15 cellular contexts compared by ENCODE assay signal in the genomic region with DNA sequence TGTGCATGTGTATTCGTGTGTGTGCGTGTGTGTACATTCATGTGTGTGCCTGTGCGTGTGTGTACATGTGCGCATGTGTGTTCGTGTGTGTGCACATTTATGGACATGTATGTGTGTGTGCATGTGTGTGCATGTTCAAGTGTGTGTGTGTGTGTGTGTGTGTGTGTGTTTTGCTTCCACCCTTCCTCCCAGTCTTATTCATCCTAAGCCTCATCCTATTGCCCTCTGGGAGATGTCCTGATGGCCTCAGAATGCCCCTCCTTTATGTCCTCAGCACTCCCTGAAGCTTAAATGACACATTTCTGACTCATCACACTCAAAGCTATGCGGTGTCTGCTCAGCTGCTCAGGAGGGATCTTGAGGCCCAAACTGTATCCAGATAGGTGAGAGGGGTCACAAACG.
DNase-seq lines count a peak whose midpoint lies in the region; ATAC-seq, FAIRE-seq and TF ChIP-seq lines count a peak whose summit lies in the region.
"Had no signal": no experiment of that assay in that cellular context is flagged by ENCODE, and none has a peak within 500 bp of the region (broad histone marks: within the 10 kb centered on the region; RNA-seq: fewer than 3 reads in every experiment).

No MANE protein-coding gene starts in this region.

- TF ChIP-seq CTCF in HepG2 (CRISPR knock-in tag; IDR thresholded peaks at IDR 0.05) (no peak), right lobe of liver (IDR thresholded peaks at IDR 0.05) (no peak), thyroid gland (IDR thresholded peaks at IDR 0.05) (no peak), Calu3 (IDR thresholded peaks at IDR 0.05; ENCODE audit: unreplicated experiment) (no peak)

- H3K27me3 Mint-ChIP-seq in Calu3 (ENCODE audit: unreplicated experiment): peaks cover 13% of the 10 kb centered on the region

- H3K9me3 ChIP-seq in HepG2 (ENCODE audit: low read length): no peaks in the 10 kb centered on the region
- H3K9me3 ChIP-seq in right lobe of liver: no peaks in the 10 kb centered on the region
- H3K9me3 ChIP-seq in SJCRH30 (replicated peaks): no peaks in the 10 kb centered on the region
- H3K9me3 ChIP-seq in thyroid gland: no peaks in the 10 kb centered on the region
- H3K9me3 ChIP-seq: pancreas, suprapubic skin had no signal

- ATAC-seq in HepG2: no peak
- ATAC-seq in right lobe of liver: no peak
- ATAC-seq: activated CD8-positive, alpha-beta T cell treated with anti-CD3 and anti-CD28 coated beads for 36 hours; pancreas had no signal

- H3K27me3 ChIP-seq in HepG2 (ENCODE audit: control insufficient read depth in 1 of 2, insufficient read depth in 2 of 2, low read length in 2 of 2) (peaks cover 2 to 51% of the 10 kb centered on the region in 2 experiments; a peak in 4 of 5 replicates), right lobe of liver (no peaks in the 10 kb centered on the region), SJCRH30 (peaks cover 8% of the 10 kb centered on the region; the same call in 1 of the 2 replicates), thyroid gland (no peaks in the 10 kb centered on the region)
- H3K27me3 ChIP-seq: pancreas had no signal

- intact Hi-C loops in HepG2 (cut with micrococcal nuclease; ENCODE audit: unreplicated experiment) (no loop called here), right lobe of liver (cut with DNase I) (no loop called here), thyroid gland (cut with DNase I) (no loop called here), Calu3 (cut with micrococcal nuclease; ENCODE audit: unreplicated experiment) (no loop called here)

- no peaks in the 10 kb centered on the region for H3K36me3 Mint-ChIP-seq in Calu3 (ENCODE audit: insufficient read depth, unreplicated experiment)

- WGBS in HepG2 (ENCODE audit: low lambda C conversion rate): 55% methylated on average over 7 of the region's 7 CpGs
- 64% methylated on average over 7 of the region's 7 CpGs for WGBS in right lobe of liver (ENCODE audit: insufficient coverage, low coverage, low lambda C conversion rate, missing lambda C conversion rate)
- WGBS in thyroid gland, 2 donors: 71 to 80% methylated on average over 7 of the region's 7 CpGs

- POLR2A ChIA-PET in HepG2 (lab: Yijun Ruan, JAX): no interaction called here

- TF ChIP-seq RAD21 in HepG2 (CRISPR knock-in tag; IDR thresholded peaks at IDR 0.05): no peak

- CTCF ChIA-PET in HepG2 (lab: Yijun Ruan, JAX; ENCODE audit: low intra/inter-chr PET ratio, low total read pairs): no interaction called here
- CTCF ChIA-PET in Calu3 (lab: Charles Lee): interaction anchor here (1.4 kb wide), 1 partner anchor 10 kb away, joined by 4 read pairs; no protein-coding TSS in a partner anchor

- H3K79me2 ChIP-seq in HepG2 (ENCODE audit: insufficient read depth, low read length): no peaks in the 10 kb centered on the region

- no peak overlapping the region for H3K27ac Mint-ChIP-seq in Calu3 (ENCODE audit: unreplicated experiment)
- H3K27ac Mint-ChIP-seq: activated CD8-positive, alpha-beta T cell treated with anti-CD3 and anti-CD28 coated beads for 36 hours had no signal

- no peaks in the 10 kb centered on the region for H3K9me3 Mint-ChIP-seq in Calu3 (ENCODE audit: low read depth, unreplicated experiment)
- H3K9me3 Mint-ChIP-seq: activated CD8-positive, alpha-beta T cell treated with anti-CD3 and anti-CD28 coated beads for 36 hours had no signal

- H3K4me3 ChIP-seq in HepG2 (replicated peaks in 1 of 3; ENCODE audit: insufficient read depth in 1 of 3, low read depth in 2 of 3, low read length in 3 of 3) (no peak overlapping the region), right lobe of liver (no peak overlapping the region), SJCRH30 (no peak overlapping the region), thyroid gland (replicated peaks in 1 of 3) (no peak overlapping the region)
- H3K4me3 ChIP-seq: pancreas, suprapubic skin had no signal

- H3K4me1 ChIP-seq in HepG2 (ENCODE audit: insufficient read depth, low read length) (no peaks in the 10 kb centered on the region), right lobe of liver (no peaks in the 10 kb centered on the region), SJCRH30 (peaks cover 15% of the 10 kb centered on the region), thyroid gland (no peaks in the 10 kb centered on the region)
- H3K4me1 ChIP-seq: pancreas, suprapubic skin had no signal

- no peak for TF ChIP-seq POLR2A in HepG2 (IDR thresholded peaks at IDR 0.05; ENCODE audit: insufficient read depth in 1 of 2, low read depth in 2 of 2, low read length in 2 of 2)
- no peak for TF ChIP-seq POLR2A in right lobe of liver (IDR thresholded peaks at IDR 0.05)
- TF ChIP-seq POLR2A in thyroid gland (IDR thresholded peaks at IDR 0.05): no peak

- H2AFZ ChIP-seq in HepG2 (ENCODE audit: low read length): no peak overlapping the region

- no peaks in the 10 kb centered on the region for H3K36me3 ChIP-seq in HepG2 (replicated peaks in 1 of 2; ENCODE audit: control insufficient read depth in 1 of 2, insufficient read depth in 2 of 2, low read length in 2 of 2)
- H3K36me3 ChIP-seq in right lobe of liver: no peaks in the 10 kb centered on the region
- no peaks in the 10 kb centered on the region for H3K36me3 ChIP-seq in SJCRH30
- H3K36me3 ChIP-seq in thyroid gland: no peaks in the 10 kb centered on the region
- H3K36me3 ChIP-seq: pancreas, suprapubic skin had no signal

- H4K20me1 ChIP-seq in HepG2 (ENCODE audit: insufficient read depth, low read length): no peaks in the 10 kb centered on the region

- H3K9ac ChIP-seq in HepG2 (ENCODE audit: insufficient read depth, low read depth, low read length): no peak overlapping the region

- no peaks in the 10 kb centered on the region for H3K4me1 Mint-ChIP-seq in Calu3 (ENCODE audit: low read depth, unreplicated experiment)

- FAIRE-seq in HepG2 (lab: Jason Lieb, UNC): no peak
- FAIRE-seq: islet of Langerhans, pancreas had no signal

- no peak overlapping the region for H3K4me2 ChIP-seq in HepG2 (ENCODE audit: low read depth, low read length)

- H3K4me3 Mint-ChIP-seq in Calu3 (ENCODE audit: low read depth, unreplicated experiment): no peak overlapping the region
- H3K4me3 Mint-ChIP-seq: activated CD8-positive, alpha-beta T cell treated with anti-CD3 and anti-CD28 coated beads for 36 hours had no signal

- BruUV-seq in HepG2 (replicated peaks; lab: Mats Ljungman, UMichigan) (no TSS peak), Calu3 (replicated peaks; lab: Mats Ljungman, UMichigan) (no TSS peak)

- in situ Hi-C loops in HepG2 (cut with HindIII; ENCODE audit: extremely low pct_ligation_motif_present, low pct_unique_long_range_greater_than_20kb): no loop called here

- TF ChIP-seq EP300 in HepG2 (IDR thresholded peaks at IDR 0.05; ENCODE audit: low read depth in 2 of 2, low read length in 2 of 2) (no peak), HepG2 (CRISPR knock-in tag; IDR thresholded peaks at IDR 0.05; ENCODE audit: borderline replicate concordance) (no peak)

- H3K27ac ChIP-seq in HepG2 (ENCODE audit: extremely low read length, insufficient read depth, low read length): no peak overlapping the region
- H3K27ac ChIP-seq in right lobe of liver: no peak overlapping the region
- no peak overlapping the region for H3K27ac ChIP-seq in SJCRH30
- H3K27ac ChIP-seq in thyroid gland: no peak overlapping the region
- H3K27ac ChIP-seq: pancreas, suprapubic skin had no signal

- DNase-seq in HepG2 (ENCODE audit: low spot score) (no peak), right lobe of liver (no peak), SJCRH30 (peak; percentile 34 to 51), fibroblast of peridontal ligament (ENCODE audit: extremely low read depth) (peak; percentile 24), thyroid gland (no peak), Calu3 (no peak)
- no peak for DNase-seq in activated CD4-positive, alpha-beta T cell treated with anti-CD3 and anti-CD28 coated beads for 4 hours
- no peak for DNase-seq in activated CD4-positive, alpha-beta T cell treated with anti-CD3 and anti-CD28 coated beads for 1 hour
- DNase-seq: activated CD8-positive, alpha-beta T cell treated with anti-CD3 and anti-CD28 coated beads for 36 hours; AML-193; NCI-H1930; stimulated activated CD4-positive, alpha-beta T cell treated with anti-CD3 and anti-CD28 coated beads, Interleukin-4, amount 100 ng/mL, for 1 hour had no signal

TF ChIP-seq in HepG2, 621 proteins besides CTCF, POLR2A, EP300 and RAD21:
- TF ChIP-seq HNF4A (CRISPR knock-in tag; IDR thresholded peaks at IDR 0.05): no peak
- TF ChIP-seq, protein P1, sequence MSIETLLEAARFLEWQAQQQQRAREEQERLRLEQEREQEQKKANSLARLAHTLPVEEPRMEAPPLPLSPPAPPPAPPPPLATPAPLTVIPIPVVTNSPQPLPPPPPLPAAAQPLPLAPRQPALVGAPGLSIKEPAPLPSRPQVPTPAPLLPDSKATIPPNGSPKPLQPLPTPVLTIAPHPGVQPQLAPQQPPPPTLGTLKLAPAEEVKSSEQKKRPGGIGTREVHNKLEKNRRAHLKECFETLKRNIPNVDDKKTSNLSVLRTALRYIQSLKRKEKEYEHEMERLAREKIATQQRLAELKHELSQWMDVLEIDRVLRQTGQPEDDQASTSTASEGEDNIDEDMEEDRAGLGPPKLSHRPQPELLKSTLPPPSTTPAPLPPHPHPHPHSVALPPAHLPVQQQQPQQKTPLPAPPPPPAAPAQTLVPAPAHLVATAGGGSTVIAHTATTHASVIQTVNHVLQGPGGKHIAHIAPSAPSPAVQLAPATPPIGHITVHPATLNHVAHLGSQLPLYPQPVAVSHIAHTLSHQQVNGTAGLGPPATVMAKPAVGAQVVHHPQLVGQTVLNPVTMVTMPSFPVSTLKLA (IDR thresholded peaks at IDR 0.05): peak; percentile 69

Comparison
In these comparisons a context has a peak if more than half of its experiments do, and no peak if none do; other contexts are left out.
1. DNase-seq: peak in SJCRH30 (2 of 2) and fibroblast of peridontal ligament (single experiment); none in HepG2 (single experiment), right lobe of liver (0 of 3), thyroid gland (0 of 2), activated CD4-positive, alpha-beta T cell treated with anti-CD3 and anti-CD28 coated beads for 4 hours (0 of 2), activated CD4-positive, alpha-beta T cell treated with anti-CD3 and anti-CD28 coated beads for 1 hour (single experiment) and Calu3 (single experiment).